Comparison of ENCODE assay signal across 2 cellular contexts in the genomic region with DNA sequence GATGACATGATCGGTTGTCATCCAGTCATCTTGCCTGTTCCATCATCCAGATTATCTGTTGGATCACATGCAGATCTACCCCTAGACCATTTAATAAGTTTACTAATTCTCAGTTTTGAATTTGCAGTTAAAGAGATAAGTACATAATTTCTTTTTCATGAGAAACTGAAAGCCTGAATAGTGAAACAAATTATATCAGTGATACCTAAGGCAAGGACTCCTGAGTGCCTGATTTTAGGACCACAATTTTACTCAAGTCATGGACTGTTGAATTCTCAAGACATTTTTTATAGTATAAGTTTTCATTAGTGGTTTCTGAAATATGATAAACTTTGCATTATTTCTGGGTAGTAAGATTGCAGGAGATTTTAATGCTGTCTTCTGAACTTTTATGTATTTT.
TF ChIP-seq lines count a peak whose summit lies in the region.

No MANE protein-coding gene starts in this region.

TF ChIP-seq in GM12891, 5 proteins besides CTCF, POLR2A, EP300 and RAD21:
- TF ChIP-seq PAX5 (IDR thresholded peaks at IDR 0.05; ENCODE audit: insufficient read depth, low read length, severe bottlenecking) (no peak), POLR2AphosphoS5 (IDR thresholded peaks at IDR 0.05; ENCODE audit: low read depth, low read length) (no peak), POU2F2 (IDR thresholded peaks at IDR 0.05; ENCODE audit: low read depth, low read length) (no peak), SPI1 (IDR thresholded peaks at IDR 0.05; ENCODE audit: low read depth, low read length) (no peak), TAF1 (IDR thresholded peaks at IDR 0.05; ENCODE audit: low read depth, low read length) (no peak)

TF ChIP-seq in GM12878, 131 proteins besides CTCF, POLR2A, EP300 and RAD21:
- TF ChIP-seq ZNF24 (IDR thresholded peaks at IDR 0.05) = peak; percentile 34; the same call in 1 of the 2 replicates
- TF ChIP-seq CBFB (IDR thresholded peaks at IDR 0.05; ENCODE audit: low read depth) = no peak
TF ChIP-seq in GM12878: peak in this region for 1.
